In the genomic region with DNA sequence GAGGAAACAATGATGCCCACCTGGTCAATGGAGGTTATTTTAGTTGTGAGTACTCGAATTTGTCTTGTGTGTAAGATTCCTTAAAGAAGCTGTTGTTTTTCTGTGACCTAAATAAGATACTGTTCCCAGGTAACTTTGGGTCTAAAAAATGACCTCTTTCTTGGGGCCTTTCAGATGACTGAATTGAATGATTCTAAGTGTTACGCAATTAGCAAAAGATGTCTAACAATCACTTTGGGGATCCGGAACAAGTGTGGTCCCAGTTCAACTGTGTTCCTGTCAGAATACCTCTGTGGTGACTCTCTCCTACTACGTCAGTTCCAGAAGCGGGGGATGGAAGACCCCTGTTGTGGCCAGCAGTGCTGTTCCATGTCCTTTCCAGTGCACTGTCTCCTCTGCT, we compare ENCODE assay signal across 26 cellular contexts.
"Had no signal": no experiment of that assay in that cellular context is flagged by ENCODE, and none has a peak within 500 bp of the region (broad histone marks: within the 10 kb centered on the region; RNA-seq: fewer than 3 reads in every experiment).

No MANE protein-coding gene starts in this region.

- H3K4me3 Mint-ChIP-seq: effector memory CD8-positive, alpha-beta T cell; memory B cell; natural killer cell; neural crest cell; stimulated activated effector memory CD8-positive, alpha-beta T cell treated with anti-CD3 and anti-CD28 coated beads, Interleukin-12 subunit alpha, Interleukin-12 subunit beta, amount 100 ng/mL, for 72 hours; type B pancreatic cell had no signal

- H3K27ac ChIP-seq: esophagus squamous epithelium, heart right ventricle, left ventricle myocardium inferior, lower lobe of right lung, parathyroid adenoma, prostate gland, right atrium auricular region, sigmoid colon, stomach, thyroid gland had no signal

- H3K9ac ChIP-seq: parathyroid adenoma had no signal

- H3K4me3 ChIP-seq: esophagus squamous epithelium, heart right ventricle, left ventricle myocardium inferior, lower lobe of right lung, prostate gland, right atrium auricular region, sigmoid colon, stomach, thyroid gland had no signal

- H3K36me3 Mint-ChIP-seq: memory B cell; natural killer cell; stimulated activated effector memory CD8-positive, alpha-beta T cell treated with anti-CD3 and anti-CD28 coated beads, Interleukin-12 subunit alpha, Interleukin-12 subunit beta, amount 100 ng/mL, for 72 hours had no signal

- DNase-seq: cortex of kidney; effector memory CD8-positive, alpha-beta T cell; erythroblast; esophagus squamous epithelium; glutamatergic neuron; heart right ventricle; hippocampal formation; left colon; left ventricle myocardium inferior; lower lobe of right lung; natural killer cell; sigmoid colon; stimulated activated CD4-positive, alpha-beta T cell treated with anti-CD3 and anti-CD28 coated beads, Interleukin-2, amount 100 ng/mL, for 24 hours; stimulated activated CD4-positive, alpha-beta T cell treated with anti-CD3 and anti-CD28 coated beads, Interleukin-4, amount 100 ng/mL, for 24 hours; stimulated activated naive CD4-positive, alpha-beta T cell treated with Interleukin-2 at 50 U/mL for 16 hours; stomach; thyroid gland had no signal

- ATAC-seq: effector memory CD8-positive, alpha-beta T cell; heart right ventricle; left colon; lower lobe of right lung; natural killer cell; stimulated activated effector memory CD8-positive, alpha-beta T cell treated with anti-CD3 and anti-CD28 coated beads, Interleukin-12 subunit alpha, Interleukin-12 subunit beta, amount 100 ng/mL, for 72 hours had no signal

- FAIRE-seq: endometrium, islet of Langerhans had no signal

- H3K79me2 ChIP-seq: parathyroid adenoma had no signal

- H3K4me1 Mint-ChIP-seq: memory B cell; stimulated activated effector memory CD8-positive, alpha-beta T cell treated with anti-CD3 and anti-CD28 coated beads, Interleukin-12 subunit alpha, Interleukin-12 subunit beta, amount 100 ng/mL, for 72 hours had no signal

- H3K9me3 Mint-ChIP-seq: stimulated activated effector memory CD8-positive, alpha-beta T cell treated with anti-CD3 and anti-CD28 coated beads, Interleukin-12 subunit alpha, Interleukin-12 subunit beta, amount 100 ng/mL, for 72 hours had no signal

- H3K27me3 ChIP-seq: esophagus squamous epithelium, heart right ventricle, right atrium auricular region, sigmoid colon, stomach, thyroid gland had no signal

- H3K9me3 ChIP-seq: esophagus squamous epithelium, heart right ventricle, left ventricle myocardium inferior, lower lobe of right lung, prostate gland, right atrium auricular region, sigmoid colon, stomach, thyroid gland had no signal

- H3K4me1 ChIP-seq: esophagus squamous epithelium, heart right ventricle, lower lobe of right lung, parathyroid adenoma, prostate gland, right atrium auricular region, sigmoid colon, stomach, thyroid gland had no signal

- H2AFZ ChIP-seq: parathyroid adenoma had no signal

- H3K27ac Mint-ChIP-seq: effector memory CD8-positive, alpha-beta T cell; memory B cell; natural killer cell; stimulated activated effector memory CD8-positive, alpha-beta T cell treated with anti-CD3 and anti-CD28 coated beads, Interleukin-12 subunit alpha, Interleukin-12 subunit beta, amount 100 ng/mL, for 72 hours; type B pancreatic cell had no signal

- H3K36me3 ChIP-seq: esophagus squamous epithelium, heart right ventricle, left ventricle myocardium inferior, lower lobe of right lung, prostate gland, right atrium auricular region, sigmoid colon, stomach, thyroid gland had no signal
